ENCODE assay signal across 8 cellular contexts in genomic region chr15:43518073-43518761, GRCh38. TPM values are rescaled to one million over a fixed set of nuclear protein-coding genes. Genes with fewer than 3 reads are reported as not detected.
DNase-seq lines count a peak whose midpoint lies in the region; ATAC-seq, FAIRE-seq and TF ChIP-seq lines count a peak whose summit lies in the region.

No MANE protein-coding gene starts in this region.

- H3K4me3 Mint-ChIP-seq in activated CD4-positive, alpha-beta memory T cell treated with anti-CD3 and anti-CD28 coated beads for 36 hours = peak overlapping the region; percentile 27
- no peak overlapping the region for H3K4me3 Mint-ChIP-seq in activated CD4-positive, alpha-beta memory T cell treated with anti-CD3 and anti-CD28 coated beads, Interleukin-2, amount 10 ng/mL, durations not matched to agents 7 days and 5 days

- H3K27ac ChIP-seq in OCI-LY7 (ENCODE audit: low read depth, low read length, poor library complexity, severe bottlenecking) (peak overlapping the region; percentile 31), H1 (ENCODE audit: low read depth, low read length) (no peak overlapping the region), tibial artery (peak overlapping the region; percentile 76 to 80)

- no peaks in the 10 kb centered on the region for H3K9me3 Mint-ChIP-seq in activated CD4-positive, alpha-beta memory T cell treated with anti-CD3 and anti-CD28 coated beads for 36 hours
- no peaks in the 10 kb centered on the region for H3K9me3 Mint-ChIP-seq in activated CD4-positive, alpha-beta memory T cell treated with anti-CD3 and anti-CD28 coated beads, Interleukin-2, amount 10 ng/mL, durations not matched to agents 7 days and 5 days

- no peak overlapping the region for H4K5ac ChIP-seq in H1 (ENCODE audit: insufficient read length, low read depth, low read length)

- ATAC-seq in HG02763 (IDR thresholded peaks at IDR 0.05; ENCODE audit: unreplicated experiment) = no peak

- POLR2A ChIA-PET in activated CD4-positive, alpha-beta memory T cell treated with anti-CD3 and anti-CD28 coated beads for 36 hours (lab: Charles Lee) = no interaction called here
- POLR2A ChIA-PET in activated CD4-positive, alpha-beta memory T cell treated with anti-CD3 and anti-CD28 coated beads, Interleukin-2, amount 10 ng/mL, durations not matched to agents 7 days and 5 days (lab: Charles Lee) = interaction anchor here (1.0 to 1.5 kb wide), 2 partner anchors 8 to 9 kb away, joined by 3 to 4 read pairs; no protein-coding TSS in a partner anchor
- POLR2A ChIA-PET in OCI-LY7 (lab: Charles Lee) = no interaction called here
- POLR2A ChIA-PET in H1 (lab: Charles Lee; ENCODE audit: partially characterized antibody) = interaction anchor here (0.7 to 2.3 kb wide), 5 partner anchors 8 to 34 kb away, joined by 3 to 8 read pairs (median 4); no protein-coding TSS in a partner anchor

- WGBS in H1 (ENCODE audit: extremely low coverage in 1 of 2, insufficient coverage in 1 of 2, insufficient read length in 1 of 2, insufficient replicate concordance in 2 of 2, low coverage in 1 of 2, low lambda C conversion rate in 2 of 2, missing lambda C conversion rate in 1 of 2), 2 experiments = 3% methylated on average over 10 of the region's 18 CpGs; no CpG with 5 or more reads in 1 of the 2 experiments

- no peak overlapping the region for H3K14ac ChIP-seq in H1 (ENCODE audit: insufficient read length)

- H3K27me3 ChIP-seq in H1 (replicated peaks in 1 of 4; ENCODE audit: control insufficient read depth in 3 of 4, extremely low read depth in 1 of 4, insufficient read depth in 3 of 4, low read length in 3 of 4) (peaks cover 0 to 33% (median 24%) of the 10 kb centered on the region in 4 experiments; a peak in 6 of 7 replicates), tibial artery (no peaks in the 10 kb centered on the region)

- H2BK120ac ChIP-seq in H1 (replicated peaks; ENCODE audit: low read depth, low read length) = no peak overlapping the region

- H3K4me3 ChIP-seq in OCI-LY7 (ENCODE audit: low read depth, low read length, poor library complexity, severe bottlenecking) = peak overlapping the region; percentile 69
- H3K4me3 ChIP-seq in H1 (ENCODE audit: extremely low read depth in 1 of 4, insufficient read depth in 2 of 4, low read depth in 3 of 4, low read length in 4 of 4) = peak overlapping the region; percentile 41 to 72 (median 52)
- H3K4me3 ChIP-seq in tibial artery = peak overlapping the region; percentile 59 to 61

- no peak overlapping the region for H3K56ac ChIP-seq in H1 (replicated peaks; ENCODE audit: insufficient read length, low read depth, low read length)

- no peak overlapping the region for H3K18ac ChIP-seq in H1 (ENCODE audit: extremely low read depth, low read length)

- H3K36me3 ChIP-seq in OCI-LY7 (ENCODE audit: insufficient read depth, low read length) = peaks cover under 1% of the 10 kb centered on the region; the same call in 1 of the 2 replicates
- no peaks in the 10 kb centered on the region for H3K36me3 ChIP-seq in H1 (ENCODE audit: control insufficient read depth in 2 of 4, insufficient read depth in 4 of 4, low read length in 3 of 4)
- peaks cover 26 to 34% (median 28%) of the 10 kb centered on the region in 3 donors for H3K36me3 ChIP-seq in tibial artery

- H4K8ac ChIP-seq in H1 (ENCODE audit: extremely low read depth, insufficient read depth, low read length) = peak overlapping the region; percentile 37

- intact Hi-C loops in activated CD4-positive, alpha-beta memory T cell treated with anti-CD3 and anti-CD28 coated beads for 36 hours (cut with micrococcal nuclease) = loop anchor here (10.0 kb wide), 2 partner anchors 143 to 227 kb away; partner anchors contain the start of genes PDIA3, TUBGCP4 and ZSCAN29
- intact Hi-C loops in OCI-LY7 (cut with micrococcal nuclease; ENCODE audit: unreplicated experiment) (no loop called here), tibial artery (cut with DNase I; ENCODE audit: low total_unique reads) (loop anchor here (10.0 kb wide), 1 partner anchor 257 kb away; the partner anchor contains the start of gene ELL3)

- no peak overlapping the region for H2AK5ac ChIP-seq in H1 (ENCODE audit: low read depth, low read length)

- H2BK5ac ChIP-seq in H1 (ENCODE audit: low read depth, low read length) = no peak overlapping the region

- no peak overlapping the region for H3K27ac Mint-ChIP-seq in activated CD4-positive, alpha-beta memory T cell treated with anti-CD3 and anti-CD28 coated beads for 36 hours
- H3K27ac Mint-ChIP-seq in activated CD4-positive, alpha-beta memory T cell treated with anti-CD3 and anti-CD28 coated beads, Interleukin-2, amount 10 ng/mL, durations not matched to agents 7 days and 5 days = no peak overlapping the region

- H3K9ac ChIP-seq in H1 (replicated peaks in 1 of 4; ENCODE audit: extremely low read depth in 1 of 4, low read depth in 3 of 4, low read length in 3 of 4) = no peak overlapping the region; a peak in 1 of 7 replicates

- H3K79me2 ChIP-seq in OCI-LY7 (ENCODE audit: insufficient read depth, low read depth, low read length) (no peaks in the 10 kb centered on the region), H1 (ENCODE audit: control insufficient read depth in 1 of 2, insufficient read depth in 2 of 2, low read length in 2 of 2) (no peaks in the 10 kb centered on the region)

- DNase-seq in activated CD4-positive, alpha-beta memory T cell treated with anti-CD3 and anti-CD28 coated beads for 36 hours = no peak
- no peak for DNase-seq in activated CD4-positive, alpha-beta memory T cell treated with anti-CD3 and anti-CD28 coated beads, Interleukin-2, amount 10 ng/mL, durations not matched to agents 7 days and 5 days
- DNase-seq in OCI-LY7 (ENCODE audit: low spot score) (peak; percentile 74), H1 (ENCODE audit: low read depth in 1 of 2, low spot score in 2 of 2) (peak in 1 of 2 experiments; percentile 62), mesenteric fat pad (ENCODE audit: low spot score) (peak; percentile 77), tibial artery (no peak), NCI-H226 (no peak)

- no peaks in the 10 kb centered on the region for H3K9me2 ChIP-seq in OCI-LY7 (ENCODE audit: insufficient read depth, low read length)

- TF ChIP-seq POLR2A in H1 (IDR thresholded peaks at IDR 0.05; ENCODE audit: control extremely low read depth in 1 of 2, low read depth in 2 of 2, low read length in 2 of 2) = no peak

- FAIRE-seq in H1 (lab: Jason Lieb, UNC) = no peak

- no peak overlapping the region for H3K23ac ChIP-seq in H1 (ENCODE audit: insufficient read length)

- H3K36me3 Mint-ChIP-seq in activated CD4-positive, alpha-beta memory T cell treated with anti-CD3 and anti-CD28 coated beads for 36 hours = no peaks in the 10 kb centered on the region
- H3K36me3 Mint-ChIP-seq in activated CD4-positive, alpha-beta memory T cell treated with anti-CD3 and anti-CD28 coated beads, Interleukin-2, amount 10 ng/mL, durations not matched to agents 7 days and 5 days (ENCODE audit: low read depth) = peaks cover 3% of the 10 kb centered on the region

- BruUV-seq in OCI-LY7 (replicated peaks; lab: Mats Ljungman, UMichigan) = no TSS peak

- no peak overlapping the region for H3K4ac ChIP-seq in H1 (replicated peaks; ENCODE audit: insufficient read length, low read depth, low read length)

- no peak overlapping the region for H2BK20ac ChIP-seq in H1 (ENCODE audit: low read length)

- TF ChIP-seq RAD21 in H1 (IDR thresholded peaks at IDR 0.05 in 1 of 2, conservative IDR thresholded peaks at IDR 0.05 in 1 of 2; ENCODE audit: low read depth in 2 of 2, low read length in 2 of 2) = no peak

- H3K9me3 ChIP-seq in OCI-LY7 (ENCODE audit: low read length) = no peaks in the 10 kb centered on the region
- H3K9me3 ChIP-seq in H1 (ENCODE audit: insufficient read depth in 2 of 2, low read depth in 1 of 2, low read length in 1 of 2) = no peaks in the 10 kb centered on the region
- H3K9me3 ChIP-seq in tibial artery = no peaks in the 10 kb centered on the region

- no peak overlapping the region for H2BK15ac ChIP-seq in H1 (ENCODE audit: low read length)

- no peak for TF ChIP-seq CTCF in OCI-LY7 (conservative IDR thresholded peaks at IDR 0.05; ENCODE audit: low read length)
- no peak for TF ChIP-seq CTCF in H1 (IDR thresholded peaks at IDR 0.05; ENCODE audit: control extremely low read depth in 1 of 3, insufficient read depth in 1 of 3, low read depth in 1 of 3, low read length in 3 of 3)
- TF ChIP-seq CTCF in tibial artery (IDR thresholded peaks at IDR 0.05) = no peak

- peaks cover 15% of the 10 kb centered on the region; the same call in 1 of the 2 replicates for H3K23me2 ChIP-seq in H1 (ENCODE audit: low read depth, low read length)

- H4K91ac ChIP-seq in H1 (replicated peaks; ENCODE audit: insufficient read length, low read length) = no peak overlapping the region

- H3K4me1 Mint-ChIP-seq in activated CD4-positive, alpha-beta memory T cell treated with anti-CD3 and anti-CD28 coated beads for 36 hours (ENCODE audit: low read depth) = peaks cover 16% of the 10 kb centered on the region
- H3K4me1 Mint-ChIP-seq in activated CD4-positive, alpha-beta memory T cell treated with anti-CD3 and anti-CD28 coated beads, Interleukin-2, amount 10 ng/mL, durations not matched to agents 7 days and 5 days = peaks cover 49% of the 10 kb centered on the region

- H3K4me1 ChIP-seq in OCI-LY7 (ENCODE audit: insufficient read depth, low read length, poor library complexity, severe bottlenecking) (peaks cover 35% of the 10 kb centered on the region), H1 (replicated peaks in 1 of 4; ENCODE audit: control insufficient read depth in 3 of 4, insufficient read depth in 4 of 4, low read length in 3 of 4) (peaks cover 11 to 21% (median 13%) of the 10 kb centered on the region in 4 experiments; a peak in 6 of 7 replicates), tibial artery (peaks cover 0 to 31% (median 23%) of the 10 kb centered on the region in 4 donors)

- CTCF ChIA-PET in activated CD4-positive, alpha-beta memory T cell treated with anti-CD3 and anti-CD28 coated beads for 36 hours (lab: Charles Lee) = no interaction called here
- CTCF ChIA-PET in activated CD4-positive, alpha-beta memory T cell treated with anti-CD3 and anti-CD28 coated beads, Interleukin-2, amount 10 ng/mL, durations not matched to agents 7 days and 5 days (lab: Charles Lee) = no interaction called here
- CTCF ChIA-PET in OCI-LY7 (lab: Charles Lee; ENCODE audit: unreplicated experiment) (no interaction called here), H1 (lab: Charles Lee; ENCODE audit: partially characterized antibody) (interaction anchor here (1.5 to 9.4 kb wide), 4 partner anchors 9 to 146 kb away, joined by 3 to 121 read pairs (median 12); partner anchors contain the start of gene TP53BP1)

- H3K79me1 ChIP-seq in H1 (ENCODE audit: low read depth, low read length) = no peaks in the 10 kb centered on the region

- no peak for TF ChIP-seq EP300 in H1 (IDR thresholded peaks at IDR 0.05; ENCODE audit: borderline replicate concordance in 1 of 2, low read depth in 2 of 2, low read length in 2 of 2)

- peak overlapping the region; percentile 66; the same call in 1 of the 2 replicates for H2AFZ ChIP-seq in OCI-LY7 (ENCODE audit: low read length)
- no peak overlapping the region for H2AFZ ChIP-seq in H1 (ENCODE audit: low read length)

- H4K20me1 ChIP-seq in OCI-LY7 (ENCODE audit: insufficient read depth, low read length) (no peaks in the 10 kb centered on the region), H1 (replicated peaks in 1 of 2; ENCODE audit: control insufficient read depth in 1 of 2, insufficient read depth in 2 of 2, low read length in 2 of 2) (no peaks in the 10 kb centered on the region)

- H3K4me2 ChIP-seq in OCI-LY7 (ENCODE audit: low read length) (peak overlapping the region; percentile 82), H1 (ENCODE audit: insufficient read depth in 1 of 2, low read depth in 2 of 2, low read length in 2 of 2) (peak overlapping the region; percentile 78 to 92)

- no peak overlapping the region for H2BK12ac ChIP-seq in H1 (ENCODE audit: low read depth, low read length)

- peaks cover 16% of the 10 kb centered on the region for H3K27me3 Mint-ChIP-seq in activated CD4-positive, alpha-beta memory T cell treated with anti-CD3 and anti-CD28 coated beads for 36 hours
- peaks cover 21% of the 10 kb centered on the region for H3K27me3 Mint-ChIP-seq in activated CD4-positive, alpha-beta memory T cell treated with anti-CD3 and anti-CD28 coated beads, Interleukin-2, amount 10 ng/mL, durations not matched to agents 7 days and 5 days

RNA-seq across cellular contexts. Expression of gene MAP1A, which starts 0.8 kb away (rescaled TPM):
- 1 to 10 TPM; 1.5 TPM for total RNA-seq in activated CD4-positive, alpha-beta memory T cell treated with anti-CD3 and anti-CD28 coated beads for 36 hours
- 1 to 10 TPM; 8.7 to 9.3 TPM for total RNA-seq in activated CD4-positive, alpha-beta memory T cell treated with anti-CD3 and anti-CD28 coated beads, Interleukin-2, amount 10 ng/mL, durations not matched to agents 7 days and 5 days
- 3.8 and 4.0 TPM in 2 replicates for total RNA-seq in OCI-LY7 (2014; rRNA removed; shearing (Covaris generic))
- 2.7 and 3.3 TPM in 2 replicates for total RNA-seq in OCI-LY7 (2022)
- 2.4 and 3.4 TPM in 2 replicates for total RNA-seq in H1 (2021; fragmentation: NEBNext Ultra II Directional; extraction: Animal tissue kit (Norgen Biotek cat#: 25700))
- 0.57 and 0.80 TPM in 2 replicates for polyA plus RNA-seq in H1 (2011; rRNA removed)
- 0.37 TPM for polyA plus RNA-seq in H1 (2011; cell fraction: cytosol; rRNA removed)
- 1.2 TPM for polyA plus RNA-seq in H1 (2011; cell fraction: nucleus; rRNA removed)
- polyA plus RNA-seq in H1 (2012, experiment 1 of 2) = 2.0 to 2.3 TPM (median 2.2 TPM) in 4 replicates
- polyA plus RNA-seq in H1 (2012, experiment 2 of 2) = 0.56 TPM
- 0.53 TPM for polyA plus RNA-seq in H1 (2013, experiment 1 of 2)
- polyA plus RNA-seq in H1 (2013, experiment 2 of 2) = 0.42 TPM
- 3.9 and 6.0 TPM in 2 replicates for polyA minus RNA-seq in H1 (2011; rRNA and poly(A)+ RNA removed)
- polyA minus RNA-seq in H1 (2011; cell fraction: cytosol; rRNA and poly(A)+ RNA removed) = 2.5 TPM
- polyA minus RNA-seq in H1 (2011; cell fraction: nucleus; rRNA and poly(A)+ RNA removed) = 2.4 TPM
- 13.8 TPM for total RNA-seq in mesenteric fat pad

RNA-seq across cellular contexts. Expression of gene TP53BP1, which starts 25.3 kb away (rescaled TPM):
- 10 to 100 TPM; 26.4 to 32.0 TPM for total RNA-seq in activated CD4-positive, alpha-beta memory T cell treated with anti-CD3 and anti-CD28 coated beads for 36 hours
- 10 to 100 TPM; 26.6 to 28.1 TPM for total RNA-seq in activated CD4-positive, alpha-beta memory T cell treated with anti-CD3 and anti-CD28 coated beads, Interleukin-2, amount 10 ng/mL, durations not matched to agents 7 days and 5 days
- total RNA-seq in OCI-LY7 (2014; rRNA removed; shearing (Covaris generic)) = 69.3 and 88.1 TPM in 2 replicates
- total RNA-seq in OCI-LY7 (2022) (51.8 and 55.1 TPM in 2 replicates), mesenteric fat pad (44.8 TPM)
- total RNA-seq in H1 (2021; fragmentation: NEBNext Ultra II Directional; extraction: Animal tissue kit (Norgen Biotek cat#: 25700)) = 63.6 and 68.5 TPM in 2 replicates
- polyA plus RNA-seq in H1 (2011; rRNA removed) = 24.8 and 34.1 TPM in 2 replicates
- polyA plus RNA-seq in H1 (2011; cell fraction: cytosol; rRNA removed) = 49.1 TPM
- polyA plus RNA-seq in H1 (2011; cell fraction: nucleus; rRNA removed) = 85.7 TPM
- 55.5 to 63.8 TPM (median 58.5 TPM) in 4 replicates for polyA plus RNA-seq in H1 (2012, experiment 1 of 2)
- polyA plus RNA-seq in H1 (2012, experiment 2 of 2) = 2.5 TPM
- 23.1 TPM for polyA plus RNA-seq in H1 (2013, experiment 1 of 2)
- polyA plus RNA-seq in H1 (2013, experiment 2 of 2) = 20.2 TPM
- 129 and 168 TPM in 2 replicates for polyA minus RNA-seq in H1 (2011; rRNA and poly(A)+ RNA removed)
- 50.2 TPM for polyA minus RNA-seq in H1 (2011; cell fraction: cytosol; rRNA and poly(A)+ RNA removed)
- polyA minus RNA-seq in H1 (2011; cell fraction: nucleus; rRNA and poly(A)+ RNA removed) = 116 TPM

Comparison
In these comparisons a context has a peak if more than half of its experiments do, and no peak if none do; other contexts are left out.
1. POLR2A ChIA-PET loops: an anchor here in activated CD4-positive, alpha-beta memory T cell treated with anti-CD3 and anti-CD28 coated beads, Interleukin-2, amount 10 ng/mL, durations not matched to agents 7 days and 5 days (1.0 to 1.5 kb wide) and H1 (0.7 to 2.3 kb wide); none called in activated CD4-positive, alpha-beta memory T cell treated with anti-CD3 and anti-CD28 coated beads for 36 hours and OCI-LY7.
2. DNase-seq: peak in OCI-LY7 (single experiment) and mesenteric fat pad (single experiment); none in activated CD4-positive, alpha-beta memory T cell treated with anti-CD3 and anti-CD28 coated beads for 36 hours (single experiment), activated CD4-positive, alpha-beta memory T cell treated with anti-CD3 and anti-CD28 coated beads, Interleukin-2, amount 10 ng/mL, durations not matched to agents 7 days and 5 days (single experiment), tibial artery (0 of 2) and NCI-H226 (single experiment).
3. Peak in every context shown above with its lines, with median percentiles within 50 percentile points of each other: H3K4me3 ChIP-seq.